In genomic region chr2:54097124-54097523, GRCh38 we compare ENCODE assay signal across 16 cellular contexts.
"Had no signal": no experiment of that assay in that cellular context is flagged by ENCODE, and none has a peak within 500 bp of the region (broad histone marks: within the 10 kb centered on the region; RNA-seq: fewer than 3 reads in every experiment).

No MANE protein-coding gene starts in this region.

- H3K9me3 Mint-ChIP-seq: activated CD4-positive, alpha-beta memory T cell treated with anti-CD3 and anti-CD28 coated beads, Interleukin-2, amount 10 ng/mL, durations not matched to agents 7 days and 5 days; activated naive CD4-positive, alpha-beta T cell treated with anti-CD3 and anti-CD28 coated beads, Interleukin-2, amount 10 ng/mL, durations not matched to agents 7 days and 5 days; stimulated activated naive CD8-positive, alpha-beta T cell treated with anti-CD3 and anti-CD28 coated beads, Interleukin-15, Interleukin-2, amounts not matched to agents 100 ng/mL and 50 ng/mL, for 24 hours; T-cell had no signal

- H3K4me1 ChIP-seq: breast epithelium, tibial nerve, uterus had no signal

- H3K9me3 ChIP-seq: breast epithelium, heart right ventricle, tibial nerve, uterus had no signal

- H3K36me3 Mint-ChIP-seq: activated naive CD4-positive, alpha-beta T cell treated with anti-CD3 and anti-CD28 coated beads, Interleukin-2, amount 10 ng/mL, durations not matched to agents 7 days and 5 days had no signal

- H3K27ac Mint-ChIP-seq: activated CD4-positive, alpha-beta memory T cell treated with anti-CD3 and anti-CD28 coated beads, Interleukin-2, amount 10 ng/mL, durations not matched to agents 7 days and 5 days; activated naive CD4-positive, alpha-beta T cell treated with anti-CD3 and anti-CD28 coated beads, Interleukin-2, amount 10 ng/mL, durations not matched to agents 7 days and 5 days; progenitor cell of endocrine pancreas; stimulated activated naive CD8-positive, alpha-beta T cell treated with anti-CD3 and anti-CD28 coated beads, Interleukin-15, Interleukin-2, amounts not matched to agents 100 ng/mL and 50 ng/mL, for 24 hours had no signal

- H3K27me3 ChIP-seq: breast epithelium, heart right ventricle, tibial nerve, uterus had no signal

- H3K4me3 Mint-ChIP-seq: activated CD4-positive, alpha-beta memory T cell treated with anti-CD3 and anti-CD28 coated beads, Interleukin-2, amount 10 ng/mL, durations not matched to agents 7 days and 5 days; activated naive CD4-positive, alpha-beta T cell treated with anti-CD3 and anti-CD28 coated beads, Interleukin-2, amount 10 ng/mL, durations not matched to agents 7 days and 5 days; stimulated activated naive CD8-positive, alpha-beta T cell treated with anti-CD3 and anti-CD28 coated beads, Interleukin-15, Interleukin-2, amounts not matched to agents 100 ng/mL and 50 ng/mL, for 24 hours; T-cell had no signal

- H3K4me3 ChIP-seq: breast epithelium, coronary artery, heart right ventricle, tibial nerve, uterus had no signal

- H3K27ac ChIP-seq: breast epithelium, coronary artery, tibial nerve, uterus had no signal

- H3K36me3 ChIP-seq: breast epithelium, heart right ventricle, tibial nerve, uterus had no signal

- DNase-seq: activated CD4-positive, alpha-beta memory T cell treated with anti-CD3 and anti-CD28 coated beads, Interleukin-2, amount 10 ng/mL, durations not matched to agents 7 days and 5 days; activated CD4-positive, alpha-beta T cell treated with anti-CD3 and anti-CD28 coated beads for 48 hours; activated CD4-positive, CD25-positive, alpha-beta regulatory T cell; activated effector memory CD4-positive, alpha-beta T cell treated with Interleukin-2 at 50 U/mL for 16 hours; activated naive CD4-positive, alpha-beta T cell treated with anti-CD3 and anti-CD28 coated beads, Interleukin-2, amount 10 ng/mL, durations not matched to agents 7 days and 5 days; activated T-cell treated with anti-CD3 and anti-CD28 coated beads, Interleukin-2, amount 50 U/mL, for 1 hour; erythroblast; heart right ventricle; stimulated activated CD4-positive, alpha-beta T cell treated with anti-CD3 and anti-CD28 coated beads, Interleukin-2, amount 100 ng/mL, for 24 hours; T-cell; uterus had no signal

- ATAC-seq: T-cell had no signal

- H3K27me3 Mint-ChIP-seq: activated CD4-positive, alpha-beta memory T cell treated with anti-CD3 and anti-CD28 coated beads, Interleukin-2, amount 10 ng/mL, durations not matched to agents 7 days and 5 days; stimulated activated naive CD8-positive, alpha-beta T cell treated with anti-CD3 and anti-CD28 coated beads, Interleukin-15, Interleukin-2, amounts not matched to agents 100 ng/mL and 50 ng/mL, for 24 hours; T-cell had no signal
